In the genomic region with DNA sequence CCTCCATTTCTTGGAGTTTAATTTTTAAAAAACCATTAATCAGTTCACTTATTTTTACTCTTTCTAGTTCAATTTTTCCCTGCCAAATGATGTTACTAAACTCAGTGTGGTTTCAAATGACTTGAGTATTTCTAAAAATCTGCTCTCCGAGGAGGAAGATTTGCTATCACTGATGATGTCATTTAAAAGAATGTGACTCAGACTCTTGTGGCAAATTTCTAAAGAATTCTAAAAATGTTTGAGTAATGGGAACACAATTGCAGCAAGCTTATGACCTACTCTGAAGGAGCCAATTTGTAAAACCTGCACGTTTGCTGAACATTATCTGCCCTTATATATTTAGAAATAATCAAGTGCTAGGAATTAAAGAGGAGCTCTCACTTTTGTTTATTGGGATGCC, we compare ENCODE assay signal across 9 cellular contexts.
DNase-seq lines count a peak whose midpoint lies in the region; ATAC-seq, FAIRE-seq and TF ChIP-seq lines count a peak whose summit lies in the region.
"Had no signal": no experiment of that assay in that cellular context is flagged by ENCODE, and none has a peak within 500 bp of the region (broad histone marks: within the 10 kb centered on the region; RNA-seq: fewer than 3 reads in every experiment).

No MANE protein-coding gene starts in this region.

- intact Hi-C loops in CD4-positive, alpha-beta T cell (cut with DNase I, micrococcal nuclease): loop anchor here in 1 of 2 experiments (10.0 kb wide), 1 partner anchor 939 kb away; no protein-coding TSS in a partner anchor
- intact Hi-C loops in left cardiac atrium (cut with DNase I) (loop anchor here in 1 of 2 donors (10.0 kb wide), 3 partner anchors 89 to 179 kb away; partner anchors contain the start of gene SPAG6), spleen (cut with DNase I; ENCODE audit: low total_unique reads) (loop anchor here (5.0 kb wide), 1 partner anchor 427 kb away; no protein-coding TSS in a partner anchor)

- DNase-seq in CD4-positive, alpha-beta T cell: no peak
- DNase-seq in NCI-H226: peak; percentile 92
- peak; percentile 87 for DNase-seq in bronchial epithelial cell (ENCODE audit: low read depth)
- DNase-seq in omental fat pad (ENCODE audit: low spot score): no peak
- no peak for DNase-seq in left cardiac atrium
- no peak for DNase-seq in iPS-NIHi11 (ENCODE audit: low spot score)
- no peak for DNase-seq in spleen
- DNase-seq: activated naive CD8-positive, alpha-beta T cell treated with anti-CD3 and anti-CD28 coated beads, Interleukin-2, amount 10 ng/mL, durations not matched to agents 7 days and 5 days had no signal

- peaks cover 21% of the 10 kb centered on the region for H3K4me1 Mint-ChIP-seq in CD4-positive, alpha-beta T cell (ENCODE audit: low read depth)

- no peaks in the 10 kb centered on the region for H3K9me3 Mint-ChIP-seq in CD4-positive, alpha-beta T cell
- H3K9me3 Mint-ChIP-seq: activated naive CD8-positive, alpha-beta T cell treated with anti-CD3 and anti-CD28 coated beads, Interleukin-2, amount 10 ng/mL, durations not matched to agents 7 days and 5 days had no signal

- no peak for ATAC-seq in CD4-positive, alpha-beta T cell (ENCODE audit: poor library complexity)
- ATAC-seq in omental fat pad (ENCODE audit: low FRiP score) (peak; percentile 42), left cardiac atrium (no peak), GM21381 (IDR thresholded peaks at IDR 0.05; ENCODE audit: unreplicated experiment) (no peak)

- 48 to 69% (median 52%) methylated on average over 2 of the region's 2 CpGs for WGBS in spleen, 5 donors

- no peak for TF ChIP-seq CTCF in CD4-positive, alpha-beta T cell (IDR thresholded peaks at IDR 0.05)
- TF ChIP-seq CTCF in bronchial epithelial cell (IDR thresholded peaks at IDR 0.05; ENCODE audit: insufficient read depth, low read length, severe bottlenecking) (no peak), omental fat pad (IDR thresholded peaks at IDR 0.05) (no peak), spleen (IDR thresholded peaks at IDR 0.05 in 8 of 11, conservative IDR thresholded peaks at IDR 0.05 in 3 of 11) (no peak)

- TF ChIP-seq POLR2A in spleen (IDR thresholded peaks at IDR 0.05): no peak

- H3K4me1 ChIP-seq in spleen: peaks cover 5 to 35% (median 18%) of the 10 kb centered on the region in 6 donors

- no peak overlapping the region for H3K4me3 Mint-ChIP-seq in CD4-positive, alpha-beta T cell
- H3K4me3 Mint-ChIP-seq: activated naive CD8-positive, alpha-beta T cell treated with anti-CD3 and anti-CD28 coated beads, Interleukin-2, amount 10 ng/mL, durations not matched to agents 7 days and 5 days had no signal

- peaks cover 11% of the 10 kb centered on the region for H3K36me3 Mint-ChIP-seq in CD4-positive, alpha-beta T cell (ENCODE audit: low read depth)
- H3K36me3 Mint-ChIP-seq: activated naive CD8-positive, alpha-beta T cell treated with anti-CD3 and anti-CD28 coated beads, Interleukin-2, amount 10 ng/mL, durations not matched to agents 7 days and 5 days had no signal

- peaks cover 4% of the 10 kb centered on the region for H3K27me3 Mint-ChIP-seq in CD4-positive, alpha-beta T cell

- POLR2A ChIA-PET in CD4-positive, alpha-beta T cell (lab: Charles Lee): no interaction called here

- CTCF ChIA-PET in CD4-positive, alpha-beta T cell (lab: Charles Lee): no interaction called here

- peaks cover 7% of the 10 kb centered on the region for H3K27me3 ChIP-seq in CD4-positive, alpha-beta T cell (ENCODE audit: control insufficient read depth, insufficient read depth, low read length)
- H3K27me3 ChIP-seq in bronchial epithelial cell (ENCODE audit: control insufficient read depth, insufficient read depth, low read length): no peaks in the 10 kb centered on the region
- peaks cover 0 to 13% (median 0%) of the 10 kb centered on the region in 7 donors for H3K27me3 ChIP-seq in spleen (replicated peaks in 1 of 7)

- no peaks in the 10 kb centered on the region for H3K9me3 ChIP-seq in CD4-positive, alpha-beta T cell (ENCODE audit: control insufficient read depth, low read length)
- no peaks in the 10 kb centered on the region for H3K9me3 ChIP-seq in spleen

- H3K27ac Mint-ChIP-seq in CD4-positive, alpha-beta T cell: peak overlapping the region; percentile 54
- H3K27ac Mint-ChIP-seq: activated naive CD8-positive, alpha-beta T cell treated with anti-CD3 and anti-CD28 coated beads, Interleukin-2, amount 10 ng/mL, durations not matched to agents 7 days and 5 days had no signal

- H3K4me3 ChIP-seq in bronchial epithelial cell (ENCODE audit: low read depth, low read length) (no peak overlapping the region), spleen (no peak overlapping the region)

- no peak overlapping the region for H3K27ac ChIP-seq in CD4-positive, alpha-beta T cell (ENCODE audit: low read depth, low read length)
- H3K27ac ChIP-seq in spleen: no peak overlapping the region

- no peaks in the 10 kb centered on the region for H3K36me3 ChIP-seq in bronchial epithelial cell (ENCODE audit: control insufficient read depth, insufficient read depth, low read length)
- H3K36me3 ChIP-seq in spleen: no peaks in the 10 kb centered on the region

- FAIRE-seq in bronchial epithelial cell (lab: Jason Lieb, UNC): no peak

Comparison
In these comparisons a context has a peak if more than half of its experiments do, and no peak if none do; other contexts are left out.
1. DNase-seq: peak in NCI-H226 (single experiment) and bronchial epithelial cell (single experiment); none in CD4-positive, alpha-beta T cell (0 of 10), omental fat pad (single experiment), left cardiac atrium (single experiment), iPS-NIHi11 (single experiment) and spleen (single experiment).